Comparison of ENCODE assay signal across 31 cellular contexts in the genomic region with DNA sequence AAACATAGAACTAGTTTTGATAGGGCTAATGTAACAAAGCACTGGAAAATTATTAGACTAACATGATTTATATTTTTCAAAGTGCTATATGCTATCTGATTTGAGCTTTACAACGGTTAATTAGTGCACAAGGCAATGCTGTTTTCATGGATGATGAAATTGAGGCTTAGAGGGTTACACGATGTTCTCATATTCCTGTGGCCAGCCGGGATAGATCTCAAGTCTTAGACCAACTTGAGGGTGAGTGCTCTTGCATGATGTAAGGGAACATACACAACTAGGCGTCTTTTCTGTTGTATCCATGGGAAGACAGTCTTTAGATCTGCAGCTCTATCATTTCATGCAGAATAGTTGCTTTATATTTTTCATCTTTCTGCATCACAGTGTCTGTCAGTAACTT.
"Had no signal": no experiment of that assay in that cellular context is flagged by ENCODE, and none has a peak within 500 bp of the region (broad histone marks: within the 10 kb centered on the region; RNA-seq: fewer than 3 reads in every experiment).

No MANE protein-coding gene starts in this region.

- H3K27ac ChIP-seq: neural progenitor cell, ovary, parathyroid adenoma, psoas muscle, right lobe of liver, sigmoid colon, skin epidermis, spleen, suprapubic skin, testis, tibial artery, transverse colon, upper lobe of right lung, uterus had no signal

- ATAC-seq: natural killer cell; psoas muscle; right cardiac atrium; right lobe of liver; stimulated activated memory B cell treated with anti-CD40 and anti-IgM and Interleukin-4, amounts not matched to agents 10 μg/mL and 1 μg/mL and 100 μg/mL, for 72 hours; stimulated activated naive CD8-positive, alpha-beta T cell treated with anti-CD3 and anti-CD28 coated beads, Interleukin-15, amount 100 ng/mL, for 72 hours; stimulated activated naive CD8-positive, alpha-beta T cell treated with anti-CD3 and anti-CD28 coated beads, Interleukin-15, Interleukin-2, amounts not matched to agents 100 U/mL and 50 U/mL, for 24 hours; upper lobe of right lung had no signal

- H3K9ac ChIP-seq: neural progenitor cell, parathyroid adenoma had no signal

- H3K36me3 ChIP-seq: neural progenitor cell, ovary, right lobe of liver, uterus had no signal

- H2AFZ ChIP-seq: neural progenitor cell, parathyroid adenoma had no signal

- H3K4me2 ChIP-seq: neural progenitor cell, smooth muscle cell had no signal

- H3K27me3 ChIP-seq: neural progenitor cell, ovary, right lobe of liver, sigmoid colon, spleen, testis, upper lobe of right lung, uterus had no signal

- H3K36me3 Mint-ChIP-seq: neural progenitor cell, type B pancreatic cell had no signal

- H3K27me3 Mint-ChIP-seq: progenitor cell of endocrine pancreas; stimulated activated memory B cell treated with anti-CD40 and anti-IgM and Interleukin-4, amounts not matched to agents 10 μg/mL and 1 μg/mL and 100 μg/mL, for 72 hours; stimulated activated naive CD8-positive, alpha-beta T cell treated with anti-CD3 and anti-CD28 coated beads, Interleukin-15, amount 100 ng/mL, for 72 hours had no signal

- DNase-seq: natural killer cell; occipital lobe; ovary; psoas muscle; right cardiac atrium; right lobe of liver; sigmoid colon; spleen; stimulated activated CD4-positive, alpha-beta T cell treated with anti-CD3 and anti-CD28 coated beads, Interleukin-12 subunit alpha, Interleukin-12 subunit beta, amount 100 ng/mL, for 4 hours; stimulated activated CD4-positive, alpha-beta T cell treated with anti-CD3 and anti-CD28 coated beads, Interleukin-1b, Interleukin-23, amount 100 ng/mL, for 48 hours; stimulated activated CD4-positive, alpha-beta T cell treated with anti-CD3 and anti-CD28 coated beads, Interleukin-4, amount 100 ng/mL, for 1 hour; stimulated activated CD4-positive, alpha-beta T cell treated with anti-CD3 and anti-CD28 coated beads, Interleukin-4, amount 100 ng/mL, for 4 hours; stimulated activated CD8-positive, alpha-beta memory T cell treated with anti-CD3 and anti-CD28 coated beads, Interleukin-4, amount 100 ng/mL, for 48 hours; stimulated activated naive CD4-positive, alpha-beta T cell; stimulated activated naive CD8-positive, alpha-beta T cell treated with anti-CD3 and anti-CD28 coated beads, Interleukin-15, amount 100 ng/mL, for 72 hours; stimulated activated naive CD8-positive, alpha-beta T cell treated with anti-CD3 and anti-CD28 coated beads, Interleukin-15, Interleukin-2, amounts not matched to agents 100 U/mL and 50 U/mL, for 24 hours; substantia nigra; testis; tibial artery; transverse colon; upper lobe of right lung; uterus had no signal

- H3K9me3 ChIP-seq: ovary, psoas muscle, right lobe of liver, sigmoid colon, spleen, suprapubic skin, testis, tibial artery, transverse colon, upper lobe of right lung, uterus had no signal

- H3K27ac Mint-ChIP-seq: natural killer cell; nephron; neural progenitor cell; progenitor cell of endocrine pancreas; stimulated activated memory B cell treated with anti-CD40 and anti-IgM and Interleukin-4, amounts not matched to agents 10 μg/mL and 1 μg/mL and 100 μg/mL, for 72 hours; stimulated activated naive CD8-positive, alpha-beta T cell treated with anti-CD3 and anti-CD28 coated beads, Interleukin-15, amount 100 ng/mL, for 72 hours; type B pancreatic cell had no signal

- H3K9me3 Mint-ChIP-seq: natural killer cell; nephron; neural progenitor cell; stimulated activated memory B cell treated with anti-CD40 and anti-IgM and Interleukin-4, amounts not matched to agents 10 μg/mL and 1 μg/mL and 100 μg/mL, for 72 hours; stimulated activated naive CD8-positive, alpha-beta T cell treated with anti-CD3 and anti-CD28 coated beads, Interleukin-15, amount 100 ng/mL, for 72 hours; type B pancreatic cell had no signal

- H3K4me3 Mint-ChIP-seq: natural killer cell; neural progenitor cell; stimulated activated memory B cell treated with anti-CD40 and anti-IgM and Interleukin-4, amounts not matched to agents 10 μg/mL and 1 μg/mL and 100 μg/mL, for 72 hours; stimulated activated naive CD8-positive, alpha-beta T cell treated with anti-CD3 and anti-CD28 coated beads, Interleukin-15, amount 100 ng/mL, for 72 hours; type B pancreatic cell had no signal

- H3K4me3 ChIP-seq: neural progenitor cell, ovary, psoas muscle, right lobe of liver, sigmoid colon, skin epidermis, smooth muscle cell, spleen, suprapubic skin, testis, tibial artery, transverse colon, upper lobe of right lung, uterus had no signal
